ENCODE assay signal across 17 cellular contexts in the genomic region with DNA sequence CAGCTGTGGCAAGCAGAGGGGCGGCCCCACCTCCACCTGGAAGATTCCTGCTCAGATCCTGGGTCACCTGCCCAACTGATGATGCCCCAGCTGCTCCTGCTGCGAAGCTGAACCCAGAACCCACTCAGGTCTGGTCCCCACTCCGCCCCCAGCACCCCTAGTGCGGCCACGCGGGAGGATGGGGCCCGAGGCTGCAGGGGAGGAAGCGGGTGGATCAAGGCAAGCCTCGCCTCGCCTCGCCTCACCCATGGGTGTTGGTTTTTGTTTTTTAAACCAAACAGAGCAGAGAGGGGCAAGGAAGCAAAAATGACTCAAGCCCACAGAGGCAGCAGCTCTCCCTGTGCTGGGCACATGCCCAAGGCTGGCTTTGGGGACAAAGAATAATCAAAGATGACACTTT. TPM values are rescaled to one million over a fixed set of nuclear protein-coding genes. Genes with fewer than 3 reads are reported as not detected.
DNase-seq lines count a peak whose midpoint lies in the region; ATAC-seq lines count a peak whose summit lies in the region.
"Had no signal": no experiment of that assay in that cellular context is flagged by ENCODE, and none has a peak within 500 bp of the region (broad histone marks: within the 10 kb centered on the region; RNA-seq: fewer than 3 reads in every experiment).

No MANE protein-coding gene starts in this region.

- H3K9me3 ChIP-seq in esophagus (ENCODE audit: control insufficient read depth in 2 of 2, insufficient read depth in 1 of 2, low read depth in 1 of 2, low read length in 1 of 2), result no peaks in the 10 kb centered on the region
- H3K9me3 ChIP-seq in naive thymus-derived CD4-positive, alpha-beta T cell (ENCODE audit: control insufficient read depth in 2 of 3, low read length in 3 of 3), result no peaks in the 10 kb centered on the region
- H3K9me3 ChIP-seq: ascending aorta had no signal

- POLR2A ChIA-PET in naive thymus-derived CD4-positive, alpha-beta T cell (lab: Charles Lee), result no interaction called here

- intact Hi-C loops in Right ventricle myocardium inferior (cut with DNase I) (no loop called here), cardiac septum (cut with DNase I) (no loop called here)
- intact Hi-C loops in naive thymus-derived CD4-positive, alpha-beta T cell (cut with micrococcal nuclease), result no loop called here

- ATAC-seq in Right ventricle myocardium inferior, result no peak
- no peak for ATAC-seq in naive thymus-derived CD4-positive, alpha-beta T cell
- ATAC-seq in GM19455 (IDR thresholded peaks at IDR 0.05; ENCODE audit: unreplicated experiment), result no peak

- H3K4me3 Mint-ChIP-seq in naive thymus-derived CD4-positive, alpha-beta T cell, result peak overlapping the region in 1 of 10 donors; percentile 73
- H3K4me3 Mint-ChIP-seq: CD8-positive, alpha-beta memory T cell; IgD-negative memory B cell had no signal

- peaks cover 8 to 12% of the 10 kb centered on the region in 2 donors for H3K4me1 ChIP-seq in esophagus (ENCODE audit: control insufficient read depth in 2 of 2, insufficient read depth in 2 of 2, low read length in 1 of 2)
- H3K4me1 ChIP-seq in naive thymus-derived CD4-positive, alpha-beta T cell (ENCODE audit: control insufficient read depth in 2 of 2, insufficient read depth in 2 of 2, low read length in 2 of 2), result no peaks in the 10 kb centered on the region
- H3K4me1 ChIP-seq in urinary bladder (ENCODE audit: insufficient read depth), result no peaks in the 10 kb centered on the region
- H3K4me1 ChIP-seq: ascending aorta had no signal

- CTCF ChIA-PET in naive thymus-derived CD4-positive, alpha-beta T cell (lab: Charles Lee), result no interaction called here

- H3K27me3 ChIP-seq in esophagus (ENCODE audit: control insufficient read depth in 1 of 2, insufficient read depth in 2 of 2, low read length in 2 of 2), result no peaks in the 10 kb centered on the region
- H3K27me3 ChIP-seq in naive thymus-derived CD4-positive, alpha-beta T cell (ENCODE audit: control insufficient read depth in 2 of 2, insufficient read depth in 2 of 2, low read length in 2 of 2), result peaks cover 0 to 2% of the 10 kb centered on the region in 2 donors
- H3K27me3 ChIP-seq: ascending aorta had no signal

- peaks cover 0 to 3% (median 0%) of the 10 kb centered on the region in 5 donors for H3K36me3 Mint-ChIP-seq in naive thymus-derived CD4-positive, alpha-beta T cell
- H3K36me3 Mint-ChIP-seq: CD8-positive, alpha-beta memory T cell; IgD-negative memory B cell had no signal

- H3K4me1 Mint-ChIP-seq in naive thymus-derived CD4-positive, alpha-beta T cell, result peaks cover 0 to 29% (median 0%) of the 10 kb centered on the region in 7 donors
- H3K4me1 Mint-ChIP-seq: CD8-positive, alpha-beta memory T cell; IgD-negative memory B cell had no signal

- peak overlapping the region in 1 of 9 donors; percentile 71 for H3K27ac Mint-ChIP-seq in naive thymus-derived CD4-positive, alpha-beta T cell
- H3K27ac Mint-ChIP-seq: CD8-positive, alpha-beta memory T cell; IgD-negative memory B cell had no signal

- 44 to 53% methylated on average over 11 of the region's 11 CpGs for WGBS in esophagus, 2 donors
- WGBS in urinary bladder, result 81% methylated on average over 11 of the region's 11 CpGs

- no peaks in the 10 kb centered on the region for H3K9me3 Mint-ChIP-seq in naive thymus-derived CD4-positive, alpha-beta T cell
- H3K9me3 Mint-ChIP-seq: CD8-positive, alpha-beta memory T cell had no signal

- DNase-seq in Right ventricle myocardium inferior (ENCODE audit: missing footprints) (peak; percentile 62), cardiac septum (ENCODE audit: low spot score) (no peak), CD1c-positive myeloid dendritic cell (ENCODE audit: extremely low spot score) (no peak), superior temporal gyrus (ENCODE audit: extremely low spot score) (no peak)
- no peak for DNase-seq in naive thymus-derived CD4-positive, alpha-beta T cell
- DNase-seq: activated effector memory CD4-positive, alpha-beta T cell treated with Interleukin-2 at 50 U/mL for 16 hours; CD8-positive, alpha-beta memory T cell; NCI-H2081 treated with DMSO at 0.1 percent for 48 hours; NCI-H526; SW 1271 had no signal

- H3K36me3 ChIP-seq in esophagus (ENCODE audit: control insufficient read depth in 2 of 2, insufficient read depth in 2 of 2, low read length in 1 of 2), result peaks cover 0 to 7% of the 10 kb centered on the region in 2 donors
- no peaks in the 10 kb centered on the region for H3K36me3 ChIP-seq in naive thymus-derived CD4-positive, alpha-beta T cell (ENCODE audit: control insufficient read depth in 2 of 3, insufficient read depth in 3 of 3, low read length in 3 of 3)
- no peaks in the 10 kb centered on the region for H3K36me3 ChIP-seq in urinary bladder (ENCODE audit: insufficient read depth)
- H3K36me3 ChIP-seq: ascending aorta had no signal

- H3K27ac ChIP-seq in esophagus (ENCODE audit: low read depth in 2 of 2, low read length in 1 of 2) (peak overlapping the region; percentile 95 to 96), urinary bladder (ENCODE audit: low read depth) (peak overlapping the region; percentile 81)
- peak overlapping the region; percentile 54 for H3K27ac ChIP-seq in naive thymus-derived CD4-positive, alpha-beta T cell (ENCODE audit: low read depth, low read length)
- H3K27ac ChIP-seq: ascending aorta, VCaP had no signal

- peaks cover 0 to 12% (median 7%) of the 10 kb centered on the region in 5 donors for H3K27me3 Mint-ChIP-seq in naive thymus-derived CD4-positive, alpha-beta T cell

- H3K4me3 ChIP-seq in esophagus (ENCODE audit: low read depth in 1 of 2, low read length in 2 of 2), result peak overlapping the region in 1 of 2 donors; percentile 19
- H3K4me3 ChIP-seq in naive thymus-derived CD4-positive, alpha-beta T cell (ENCODE audit: low read length), result no peak overlapping the region
- no peak overlapping the region for H3K4me3 ChIP-seq in urinary bladder (ENCODE audit: low read depth, low read length)
- H3K4me3 ChIP-seq: ascending aorta had no signal

RNA-seq across cellular contexts. Expression of gene ABO, which starts 23.2 kb away (rescaled TPM):
- 1.5 TPM for total RNA-seq in Right ventricle myocardium inferior
- 2.0 TPM for total RNA-seq in cardiac septum
- polyA plus RNA-seq in esophagus, result 10 to 100 TPM in 1 of 2 donors, 1 to 10 TPM in 1; 7.7 to 15.6 TPM
- total RNA-seq in naive thymus-derived CD4-positive, alpha-beta T cell, result 1 to 10 TPM in 2 of 5 experiments, not detected in 3; 1.7 to 3.3 TPM
- not detected for polyA plus RNA-seq in naive thymus-derived CD4-positive, alpha-beta T cell
- 1.4 TPM for total RNA-seq in urinary bladder
- polyA plus RNA-seq in urinary bladder, result 1.9 TPM
- total RNA-seq: CD8-positive, alpha-beta memory T cell; OCI-LY7 had no signal
- polyA plus RNA-seq: CD8-positive, alpha-beta memory T cell; IgD-negative memory B cell had no signal

RNA-seq across cellular contexts. Expression of gene OBP2B, which starts 42.7 kb away (rescaled TPM):
- total RNA-seq in Right ventricle myocardium inferior (not detected), cardiac septum (not detected), urinary bladder (not detected)
- polyA plus RNA-seq in esophagus (not detected), urinary bladder (not detected)
- total RNA-seq in naive thymus-derived CD4-positive, alpha-beta T cell, result not detected
- not detected for polyA plus RNA-seq in naive thymus-derived CD4-positive, alpha-beta T cell
- total RNA-seq: ascending aorta; CD8-positive, alpha-beta memory T cell; OCI-LY7 had no signal
- polyA plus RNA-seq: CD8-positive, alpha-beta memory T cell; IgD-negative memory B cell had no signal
